23 cellular contexts compared by ENCODE assay signal in genomic region chr7:73395538-73396503, GRCh38. TPM values are rescaled to one million over a fixed set of nuclear protein-coding genes. Genes with fewer than 3 reads are reported as not detected.
A peak's percentile ranks its signal among the peaks of the same experiment; 100 is the strongest.
DNase-seq lines count a peak whose midpoint lies in the region; FAIRE-seq and TF ChIP-seq lines count a peak whose summit lies in the region.
"Had no signal": no experiment of that assay in that cellular context is flagged by ENCODE, and none has a peak within 500 bp of the region (broad histone marks: within the 10 kb centered on the region; RNA-seq: fewer than 3 reads in every experiment).

No MANE protein-coding gene starts in this region.

- H3K9me3 ChIP-seq in HEK293 (ENCODE audit: control insufficient read depth, insufficient read depth, low read depth, low read length): no peaks in the 10 kb centered on the region
- H3K9me3 ChIP-seq in left ventricle myocardium inferior (replicated peaks): no peaks in the 10 kb centered on the region
- H3K9me3 ChIP-seq in subcutaneous abdominal adipose tissue (ENCODE audit: control insufficient read depth in 5 of 5, low read length in 5 of 5): no peaks in the 10 kb centered on the region
- H3K9me3 ChIP-seq: SJSA1 had no signal

- CTCF ChIA-PET in HEK293 (lab: Yijun Ruan, JAX): no interaction called here

- H3K27ac ChIP-seq in HEK293 (ENCODE audit: extremely low read depth, low read depth, low read length): no peak overlapping the region
- peak overlapping the region; percentile 8 for H3K27ac ChIP-seq in left ventricle myocardium inferior (replicated peaks)
- peak overlapping the region; percentile 81 for H3K27ac ChIP-seq in subcutaneous abdominal adipose tissue (ENCODE audit: low read depth, low read length)
- H3K27ac ChIP-seq: HL-60, SJSA1 had no signal

- H3K27me3 ChIP-seq in left ventricle myocardium inferior (ENCODE audit: low read depth): peaks cover 17% of the 10 kb centered on the region
- no peaks in the 10 kb centered on the region for H3K27me3 ChIP-seq in subcutaneous abdominal adipose tissue (ENCODE audit: control insufficient read depth in 5 of 5, insufficient read depth in 4 of 5, low read length in 5 of 5)
- H3K27me3 ChIP-seq: SJSA1 had no signal

- no peak overlapping the region for H3K9ac ChIP-seq in subcutaneous abdominal adipose tissue (ENCODE audit: low read length in 5 of 5)

- H3K36me3 Mint-ChIP-seq in nephron progenitor cell (ENCODE audit: low read depth): no peaks in the 10 kb centered on the region
- H3K36me3 Mint-ChIP-seq: CD4-positive, CD25-positive, alpha-beta regulatory T cell had no signal

- no peak overlapping the region for H3K4me3 ChIP-seq in HEK293 (ENCODE audit: low read depth, low read length)
- H3K4me3 ChIP-seq in left ventricle myocardium inferior: peak overlapping the region; percentile 55
- H3K4me3 ChIP-seq in subcutaneous abdominal adipose tissue (ENCODE audit: low read depth in 1 of 5, low read length in 5 of 5): peak overlapping the region; percentile 42 to 54 (median 50)
- H3K4me3 ChIP-seq: SJSA1 had no signal

- no peak for TF ChIP-seq CTCF in HEK293 (tag by site-specific recombination; IDR thresholded peaks at IDR 0.05)
- TF ChIP-seq CTCF in left ventricle myocardium inferior (IDR thresholded peaks at IDR 0.05; ENCODE audit: borderline replicate concordance): no peak
- no peak for TF ChIP-seq CTCF in nephron progenitor cell (IDR thresholded peaks at IDR 0.05)

- H3K36me3 ChIP-seq in HEK293 (ENCODE audit: control insufficient read depth in 2 of 2, insufficient read depth in 1 of 2, low read length in 2 of 2) (no peaks in the 10 kb centered on the region), left ventricle myocardium inferior (no peaks in the 10 kb centered on the region), subcutaneous abdominal adipose tissue (ENCODE audit: control insufficient read depth in 5 of 5, insufficient read depth in 5 of 5, low read length in 5 of 5) (no peaks in the 10 kb centered on the region)
- H3K36me3 ChIP-seq: SJSA1 had no signal

- DNase-seq in left ventricle myocardium inferior: peak; percentile 30
- DNase-seq in nephron progenitor cell: no peak
- no peak for DNase-seq in activated CD4-positive, alpha-beta T cell treated with anti-CD3 and anti-CD28 coated beads for 48 hours
- no peak for DNase-seq in SIG-M5 (lab: John Stamatoyannopoulos, UW)
- DNase-seq in GM12892 (ENCODE audit: insufficient read length): no peak
- DNase-seq: ACHN; AML-193; Caco-2; CD4-positive, CD25-positive, alpha-beta regulatory T cell; DMS153; KBM-7; NCI-H1436; NCI-H2029 treated with DMSO at 0.1 percent for 48 hours; NCI-H2171 treated with DMSO at 0.1 percent for 48 hours; NCI-H446 treated with DMSO at 0.1 percent for 48 hours; NCI-H748 treated with DMSO at 0.1 percent for 48 hours; OCI-M1; RPMI8226 had no signal

- no peak for TF ChIP-seq POLR2A in GM12892 (IDR thresholded peaks at IDR 0.05; ENCODE audit: low read depth, low read length)

- no peaks in the 10 kb centered on the region for H3K27me3 Mint-ChIP-seq in nephron progenitor cell (ENCODE audit: low read depth, poor library complexity)

- FAIRE-seq in GM12892 (lab: Jason Lieb, UNC): no peak
- FAIRE-seq: HTR-8/SVneo had no signal

- intact Hi-C loops in left ventricle myocardium inferior (cut with micrococcal nuclease): no loop called here

- POLR2A ChIA-PET in HEK293 (lab: Yijun Ruan, JAX): no interaction called here

- H3K4me3 Mint-ChIP-seq in nephron progenitor cell: peak overlapping the region; percentile 63
- H3K4me3 Mint-ChIP-seq: CD4-positive, CD25-positive, alpha-beta regulatory T cell had no signal

- peak overlapping the region; percentile 86 for H3K27ac Mint-ChIP-seq in nephron progenitor cell
- H3K27ac Mint-ChIP-seq: CD4-positive, CD25-positive, alpha-beta regulatory T cell had no signal

- H3K4me1 ChIP-seq in HEK293 (ENCODE audit: control insufficient read depth, insufficient read depth, low read length): no peaks in the 10 kb centered on the region
- H3K4me1 ChIP-seq in left ventricle myocardium inferior: no peaks in the 10 kb centered on the region
- peaks cover 8 to 43% (median 31%) of the 10 kb centered on the region in 5 donors for H3K4me1 ChIP-seq in subcutaneous abdominal adipose tissue (ENCODE audit: control insufficient read depth in 5 of 5, insufficient read depth in 5 of 5, low read length in 5 of 5)
- H3K4me1 ChIP-seq: Caco-2, SJSA1 had no signal

- H3K9me3 Mint-ChIP-seq in nephron progenitor cell: peaks cover 22% of the 10 kb centered on the region

- H3K4me1 Mint-ChIP-seq in nephron progenitor cell: peaks cover 26% of the 10 kb centered on the region

TF ChIP-seq in HEK293, 187 proteins besides CTCF, POLR2A, EP300 and RAD21:
- TF ChIP-seq PRDM10 (tag by site-specific recombination; IDR thresholded peaks at IDR 0.05): 0 out of 2 replicates have a peak, but pooled peaks have one; percentile 21
- TF ChIP-seq ZBTB48 (tag by site-specific recombination; IDR thresholded peaks at IDR 0.05): no peak
TF ChIP-seq in HEK293: peak in this region for 1.

RNA-seq across cellular contexts. Expression of gene FZD9, which starts 37.8 kb away (rescaled TPM):
- 0.11 TPM for total RNA-seq in left ventricle myocardium inferior
- polyA plus RNA-seq in GM12892 (2012; ENCODE audit: missing spikeins): not detected
- total RNA-seq: CD4-positive, CD25-positive, alpha-beta regulatory T cell had no signal
